In genomic region chr13:47215741-47216140, GRCh38 we compare ENCODE assay signal across 11 cellular contexts.
DNase-seq lines count a peak whose midpoint lies in the region; FAIRE-seq and TF ChIP-seq lines count a peak whose summit lies in the region.
"Had no signal": no experiment of that assay in that cellular context is flagged by ENCODE, and none has a peak within 500 bp of the region (broad histone marks: within the 10 kb centered on the region; RNA-seq: fewer than 3 reads in every experiment).

No MANE protein-coding gene starts in this region.

- TF ChIP-seq POLR2A in sigmoid colon (IDR thresholded peaks at IDR 0.05), result no peak

- H3K4me3 ChIP-seq in BE2C (ENCODE audit: low read depth, low read length) (no peak overlapping the region), bronchial epithelial cell (ENCODE audit: low read depth, low read length) (no peak overlapping the region), kidney epithelial cell (ENCODE audit: low read depth, low read length) (no peak overlapping the region), colonic mucosa (no peak overlapping the region), sigmoid colon (no peak overlapping the region)

- H3K36me3 ChIP-seq in BE2C (no peaks in the 10 kb centered on the region), bronchial epithelial cell (ENCODE audit: control insufficient read depth, insufficient read depth, low read length) (no peaks in the 10 kb centered on the region), kidney epithelial cell (ENCODE audit: control insufficient read depth, insufficient read depth, low read length) (no peaks in the 10 kb centered on the region), colonic mucosa (no peaks in the 10 kb centered on the region), sigmoid colon (no peaks in the 10 kb centered on the region)

- H3K27ac ChIP-seq in colonic mucosa (no peak overlapping the region), sigmoid colon (no peak overlapping the region)
- H3K27ac ChIP-seq: VCaP had no signal

- TF ChIP-seq CTCF in BE2C (IDR thresholded peaks at IDR 0.05; ENCODE audit: low read depth, low read length), result no peak
- TF ChIP-seq CTCF in bronchial epithelial cell (IDR thresholded peaks at IDR 0.05; ENCODE audit: insufficient read depth, low read length, severe bottlenecking), result no peak
- no peak for TF ChIP-seq CTCF in kidney epithelial cell (IDR thresholded peaks at IDR 0.05; ENCODE audit: insufficient read depth, low read length, poor library complexity, severe bottlenecking)
- no peak for TF ChIP-seq CTCF in colonic mucosa (IDR thresholded peaks at IDR 0.05)
- no peak for TF ChIP-seq CTCF in sigmoid colon (IDR thresholded peaks at IDR 0.05)

- intact Hi-C loops in colonic mucosa (cut with DNase I) (no loop called here), sigmoid colon (cut with DNase I) (no loop called here), posterior cingulate gyrus (cut with DNase I) (no loop called here)

- H3K9me3 ChIP-seq in BE2C (no peaks in the 10 kb centered on the region), colonic mucosa (no peaks in the 10 kb centered on the region), sigmoid colon (no peaks in the 10 kb centered on the region)

- no peak for FAIRE-seq in bronchial epithelial cell (lab: Jason Lieb, UNC)

- H3K27me3 ChIP-seq in BE2C (no peaks in the 10 kb centered on the region), bronchial epithelial cell (ENCODE audit: control insufficient read depth, insufficient read depth, low read length) (no peaks in the 10 kb centered on the region), kidney epithelial cell (ENCODE audit: control insufficient read depth, insufficient read depth, low read length) (no peaks in the 10 kb centered on the region), colonic mucosa (no peaks in the 10 kb centered on the region), sigmoid colon (no peaks in the 10 kb centered on the region)

- 96% methylated on average over 2 of the region's 2 CpGs for WGBS in sigmoid colon, 2 donors

- H3K4me1 ChIP-seq in BE2C, result peaks cover 5% of the 10 kb centered on the region
- no peaks in the 10 kb centered on the region for H3K4me1 ChIP-seq in colonic mucosa
- H3K4me1 ChIP-seq in sigmoid colon, result no peaks in the 10 kb centered on the region

- TF ChIP-seq EP300 in sigmoid colon (IDR thresholded peaks at IDR 0.05), result no peak

- DNase-seq in BE2C (peak; percentile 8), LHCN-M2 (ENCODE audit: low read depth) (peak; percentile 99), bronchial epithelial cell (ENCODE audit: low read depth) (peak; percentile 71), kidney epithelial cell (ENCODE audit: low read depth) (peak; percentile 69), colonic mucosa (no peak), sigmoid colon (no peak), NCI-H2107 (lab: John Stamatoyannopoulos, UW) (no peak), posterior cingulate gyrus (no peak)
- DNase-seq: naive thymus-derived CD4-positive, alpha-beta T cell; NCI-H1694 treated with DMSO at 0.1 percent for 48 hours had no signal

- no peak overlapping the region for H3K9ac ChIP-seq in colonic mucosa (ENCODE audit: low read depth in 2 of 2, low read length in 2 of 2)

Comparison
In these comparisons a context has a peak if more than half of its experiments do, and no peak if none do; other contexts are left out.
1. DNase-seq: peak in BE2C (single experiment), LHCN-M2 (single experiment), bronchial epithelial cell (single experiment) and kidney epithelial cell (single experiment); none in colonic mucosa (single experiment), sigmoid colon (single experiment), NCI-H2107 (single experiment) and posterior cingulate gyrus (0 of 10).